ENCODE assay signal across 9 cellular contexts in genomic region chr7:27885652-27886051, GRCh38.
"Had no signal": no experiment of that assay in that cellular context is flagged by ENCODE, and none has a peak within 500 bp of the region (broad histone marks: within the 10 kb centered on the region; RNA-seq: fewer than 3 reads in every experiment).

No MANE protein-coding gene starts in this region.

- H3K27ac ChIP-seq: HL-60 had no signal

- H2AFZ ChIP-seq: GM23338 had no signal

- DNase-seq: H7, HFFc6, IMR-90 had no signal

- FAIRE-seq: H1, K562 had no signal

- H3K4me1 ChIP-seq: HAP-1 had no signal

- H3K4me3 ChIP-seq: GM23338, HAP-1, K562 had no signal

- ATAC-seq: GM23338, HCT116, K562 had no signal

- H3K4me2 ChIP-seq: GM23338 had no signal

- H3K36me3 ChIP-seq: HAP-1 had no signal

- H3K9me3 ChIP-seq: HAP-1 had no signal
